13 cellular contexts compared by ENCODE assay signal in genomic region chr22:41023299-41023623, GRCh38.
DNase-seq lines count a peak whose midpoint lies in the region; ATAC-seq, FAIRE-seq and TF ChIP-seq lines count a peak whose summit lies in the region.
"Had no signal": no experiment of that assay in that cellular context is flagged by ENCODE, and none has a peak within 500 bp of the region (broad histone marks: within the 10 kb centered on the region; RNA-seq: fewer than 3 reads in every experiment).

No MANE protein-coding gene starts in this region.

- RAD21 ChIA-PET in HCT116 (lab: Charles Lee; ENCODE audit: low non-redundant PET in 1 of 2, low total read pairs in 2 of 2, uncharacterized antibody in 2 of 2, unreplicated experiment in 2 of 2), result no interaction called here

- intact Hi-C loops in HCT116 (cut with micrococcal nuclease) (loop anchor here (5.0 kb wide), 1 partner anchor 71 kb away; the partner anchor contains the start of gene RBX1), lower leg skin (cut with DNase I; ENCODE audit: low total_unique reads) (no loop called here)

- no peak overlapping the region for H3K4me3 ChIP-seq in BLaER1
- no peak overlapping the region; a peak in 1 of 4 replicates for H3K4me3 ChIP-seq in HCT116 (replicated peaks in 1 of 2; ENCODE audit: low read depth in 1 of 2, low read length in 2 of 2)
- no peak overlapping the region for H3K4me3 ChIP-seq in astrocyte (ENCODE audit: insufficient read depth, low read depth, low read length)
- no peak overlapping the region for H3K4me3 ChIP-seq in lower leg skin (ENCODE audit: low read depth, poor library complexity, severe bottlenecking)

- H3K27me3 ChIP-seq in BLaER1, result no peaks in the 10 kb centered on the region
- H3K27me3 ChIP-seq in HCT116 (ENCODE audit: insufficient read depth, low read length), result no peaks in the 10 kb centered on the region
- no peaks in the 10 kb centered on the region for H3K27me3 ChIP-seq in astrocyte (ENCODE audit: insufficient read depth, low read length)
- H3K27me3 ChIP-seq: MG63 had no signal

- no peaks in the 10 kb centered on the region for H3K9me3 ChIP-seq in BLaER1
- H3K9me3 ChIP-seq in HCT116 (ENCODE audit: control insufficient read depth in 1 of 2, insufficient read depth in 1 of 2, low read depth in 1 of 2, low read length in 2 of 2), result no peaks in the 10 kb centered on the region
- H3K9me3 ChIP-seq in astrocyte (ENCODE audit: insufficient read depth, low read depth, low read length), result no peaks in the 10 kb centered on the region
- H3K9me3 ChIP-seq: MG63 had no signal

- H3K27ac Mint-ChIP-seq in astrocyte (ENCODE audit: unreplicated experiment), result no peak overlapping the region
- H3K27ac Mint-ChIP-seq in nephron progenitor cell, result no peak overlapping the region

- H3K27ac ChIP-seq in BLaER1, result no peak overlapping the region
- H3K27ac ChIP-seq in HCT116 (ENCODE audit: low read depth, low read length), result peak overlapping the region; percentile 100; the same call in 1 of the 2 replicates
- H3K27ac ChIP-seq in astrocyte (ENCODE audit: low read depth, low read length), result no peak overlapping the region

- no peak for ATAC-seq in HCT116

- H3K79me2 ChIP-seq in HCT116 (ENCODE audit: insufficient read depth, low read length) (peaks cover 7% of the 10 kb centered on the region; the same call in 1 of the 2 replicates), astrocyte (ENCODE audit: insufficient read depth, low read length) (no peaks in the 10 kb centered on the region)

- H4K20me1 ChIP-seq in BLaER1 (no peaks in the 10 kb centered on the region), HCT116 (ENCODE audit: insufficient read depth) (no peaks in the 10 kb centered on the region), astrocyte (ENCODE audit: insufficient read depth, low read length) (no peaks in the 10 kb centered on the region)

- DNase-seq in HCT116 (ENCODE audit: low read depth, low spot score), result no peak
- no peak for DNase-seq in astrocyte (ENCODE audit: low read depth)
- DNase-seq in nephron progenitor cell, result no peak
- no peak for DNase-seq in C1 segment of cervical spinal cord (lab: John Stamatoyannopoulos, UW)
- DNase-seq in lower leg skin (ENCODE audit: low spot score in 2 of 2), result no peak
- no peak for DNase-seq in GM13977 (ENCODE audit: low spot score)
- no peak for DNase-seq in NCI-H2227 treated with DMSO at 0.1 percent for 48 hours (lab: John Stamatoyannopoulos, UW)
- DNase-seq: activated CD8-positive, alpha-beta memory T cell treated with anti-CD3 and anti-CD28 coated beads, Interleukin-2, amount 50 U/mL, for 4 hours; effector memory CD4-positive, alpha-beta T cell; MG63; RPMI8226 had no signal

- in situ Hi-C loops in GM13977 (cut with MboI; ENCODE audit: low pct_unique_long_range_greater_than_20kb, low sequenced_read_pairs, unreplicated experiment), result no loop called here

- H3K9ac ChIP-seq in BLaER1 (no peak overlapping the region; the same call in 1 of the 2 replicates), HCT116 (ENCODE audit: low read length) (peak overlapping the region; percentile 77), astrocyte (ENCODE audit: low read length) (no peak overlapping the region)

- no TSS peak for BruUV-seq in HCT116 (replicated peaks; lab: Mats Ljungman, UMichigan)

- no peak for TF ChIP-seq RAD21 in HCT116 (IDR thresholded peaks at IDR 0.05; ENCODE audit: low read depth)

- H3K4me1 Mint-ChIP-seq in astrocyte (ENCODE audit: low read depth, unreplicated experiment) (peaks cover under 1% of the 10 kb centered on the region), nephron progenitor cell (peaks cover 31% of the 10 kb centered on the region)

- peak overlapping the region; percentile 37 for H2AFZ ChIP-seq in HCT116 (ENCODE audit: low read depth, low read length, poor library complexity, severe bottlenecking)
- H2AFZ ChIP-seq in astrocyte (ENCODE audit: low read depth, low read length), result no peak overlapping the region

- no peaks in the 10 kb centered on the region for H3K9me2 ChIP-seq in HCT116 (ENCODE audit: insufficient read depth)

- no peak for TF ChIP-seq POLR2A in HCT116 (IDR thresholded peaks at IDR 0.05; ENCODE audit: borderline replicate concordance, extremely low read depth, insufficient read depth, insufficient read length)
- TF ChIP-seq POLR2A in lower leg skin (IDR thresholded peaks at IDR 0.05), result no peak

- H3K4me1 ChIP-seq in BLaER1 (peaks cover 26% of the 10 kb centered on the region), HCT116 (ENCODE audit: control insufficient read depth in 1 of 2, insufficient read depth in 2 of 2, low read length in 2 of 2) (peaks cover 23 to 27% of the 10 kb centered on the region in 2 experiments), astrocyte (ENCODE audit: insufficient read depth, low read length) (peaks cover 16% of the 10 kb centered on the region)

- POLR2A ChIA-PET in HCT116 (lab: Charles Lee), result interaction anchor here (1.2 to 1.6 kb wide), 3 partner anchors 14 to 22 kb away, joined by 5 to 6 read pairs (median 5); no protein-coding TSS in a partner anchor

- H3K36me3 Mint-ChIP-seq in astrocyte (ENCODE audit: low read depth, unreplicated experiment) (no peaks in the 10 kb centered on the region), nephron progenitor cell (ENCODE audit: low read depth) (no peaks in the 10 kb centered on the region)

- no peak for FAIRE-seq in astrocyte (lab: Jason Lieb, UNC)
- FAIRE-seq: urothelium cell line had no signal

- no peaks in the 10 kb centered on the region for H3K36me3 ChIP-seq in BLaER1
- H3K36me3 ChIP-seq in HCT116 (ENCODE audit: control insufficient read depth in 1 of 2, insufficient read depth in 2 of 2, low read length in 2 of 2), result no peaks in the 10 kb centered on the region
- no peaks in the 10 kb centered on the region for H3K36me3 ChIP-seq in astrocyte (ENCODE audit: insufficient read depth, low read length)
- H3K36me3 ChIP-seq: MG63 had no signal

- H3K9me3 Mint-ChIP-seq in astrocyte (ENCODE audit: unreplicated experiment) (no peaks in the 10 kb centered on the region), nephron progenitor cell (no peaks in the 10 kb centered on the region)

- CTCF ChIA-PET in HCT116 (lab: Charles Lee), result interaction anchor here (1.5 kb wide), 1 partner anchor 101 kb away, joined by 5 read pairs; no protein-coding TSS in a partner anchor

- WGBS in lower leg skin, 2 donors, result 91 to 92% methylated on average over 5 of the region's 5 CpGs

- TF ChIP-seq CTCF in HCT116 (IDR thresholded peaks at IDR 0.05 in 2 of 3, conservative IDR thresholded peaks at IDR 0.05 in 1 of 3; ENCODE audit: borderline replicate concordance in 1 of 3, insufficient read depth in 1 of 3, low read depth in 2 of 3, low read length in 2 of 3) (no peak), astrocyte (IDR thresholded peaks at IDR 0.05; ENCODE audit: insufficient read depth, low read depth, low read length) (no peak), nephron progenitor cell (IDR thresholded peaks at IDR 0.05) (no peak), lower leg skin (IDR thresholded peaks at IDR 0.05) (no peak), GM13977 (IDR thresholded peaks at IDR 0.05; ENCODE audit: extremely low read depth, insufficient read depth, missing control alignments) (no peak)

- H3K4me3 Mint-ChIP-seq in astrocyte (ENCODE audit: unreplicated experiment) (peak overlapping the region; percentile 82), nephron progenitor cell (peak overlapping the region; percentile 84)

- H3K4me2 ChIP-seq in BLaER1 (peak overlapping the region; percentile 97), HCT116 (ENCODE audit: low read length) (peak overlapping the region; percentile 83), astrocyte (ENCODE audit: low read length) (peak overlapping the region; percentile 90)

- H3K27me3 Mint-ChIP-seq in astrocyte (ENCODE audit: low read depth, unreplicated experiment) (no peaks in the 10 kb centered on the region), nephron progenitor cell (ENCODE audit: low read depth, poor library complexity) (peaks cover 13% of the 10 kb centered on the region)

TF ChIP-seq in HCT116, 20 proteins besides CTCF, POLR2A, EP300 and RAD21 (continues in another document):
- TF ChIP-seq ATF3 (IDR thresholded peaks at IDR 0.05) (no peak), REST (IDR thresholded peaks at IDR 0.05; ENCODE audit: low read depth) (no peak), POLR2AphosphoS5 (IDR thresholded peaks at IDR 0.05; ENCODE audit: low read depth, low read length) (no peak), JUND (IDR thresholded peaks at IDR 0.05) (no peak), SP1 (IDR thresholded peaks at IDR 0.05; ENCODE audit: low read depth) (no peak)
